8 cellular contexts compared by ENCODE assay signal in genomic region chr1:225811622-225812487, GRCh38. TPM values are rescaled to one million over a fixed set of nuclear protein-coding genes. Genes with fewer than 3 reads are reported as not detected.
A peak's percentile ranks its signal among the peaks of the same experiment; 100 is the strongest.
DNase-seq lines count a peak whose midpoint lies in the region; ATAC-seq lines count a peak whose summit lies in the region.

No MANE protein-coding gene starts in this region.

- peaks cover 60% of the 10 kb centered on the region for H3K4me1 Mint-ChIP-seq in dendritic cell treated with granulocyte-macrophage colony-stimulating factor and Interleukin-4, amounts not matched to agents 40 ng/mL and 50 ng/mL, for 4 days (ENCODE audit: low read depth)
- H3K4me1 Mint-ChIP-seq in CD8-positive, alpha-beta memory T cell, result peaks cover 7 to 14% (median 14%) of the 10 kb centered on the region in 3 donors

- H3K27ac ChIP-seq in HUES6 (ENCODE audit: low read depth, low read length), result peak overlapping the region; percentile 60; the same call in 1 of the 2 replicates
- H3K27ac ChIP-seq in muscle layer of colon (ENCODE audit: low read depth, low read length), result peak overlapping the region; percentile 48
- no peak overlapping the region for H3K27ac ChIP-seq in CD8-positive, alpha-beta memory T cell (ENCODE audit: low read depth, low read length)

- no peaks in the 10 kb centered on the region for H3K27me3 ChIP-seq in HUES6 (ENCODE audit: control insufficient read depth, insufficient read depth, low read length)
- no peaks in the 10 kb centered on the region for H3K27me3 ChIP-seq in muscle layer of colon (ENCODE audit: control insufficient read depth in 1 of 2, insufficient read depth in 2 of 2, low read length in 2 of 2)
- no peaks in the 10 kb centered on the region for H3K27me3 ChIP-seq in CD8-positive, alpha-beta memory T cell (ENCODE audit: insufficient read depth, low read length, poor library complexity, severe bottlenecking)

- peaks cover 7% of the 10 kb centered on the region; the same call in 1 of the 2 replicates for H3K36me3 ChIP-seq in HUES6 (ENCODE audit: control insufficient read depth, insufficient read depth, low read length)
- H3K36me3 ChIP-seq in muscle layer of colon (ENCODE audit: insufficient read depth, low read length), result no peaks in the 10 kb centered on the region
- H3K36me3 ChIP-seq in CD8-positive, alpha-beta memory T cell (ENCODE audit: insufficient read depth, low read length), result no peaks in the 10 kb centered on the region

- no peak for ATAC-seq in GM18519 (IDR thresholded peaks at IDR 0.05; ENCODE audit: low FRiP score, unreplicated experiment)
- no peak for ATAC-seq in stimulated activated naive CD8-positive, alpha-beta T cell treated with anti-CD3 and anti-CD28 coated beads, Interleukin-15, Interleukin-2, amounts not matched to agents 100 U/mL and 50 U/mL, for 24 hours

- peak; percentile 21 for DNase-seq in AG08395 (ENCODE audit: low spot score)
- no peak for DNase-seq in stimulated activated naive CD8-positive, alpha-beta T cell treated with anti-CD3 and anti-CD28 coated beads, Interleukin-15, Interleukin-2, amounts not matched to agents 100 U/mL and 50 U/mL, for 24 hours
- no peak for DNase-seq in CD8-positive, alpha-beta memory T cell
- DNase-seq in central memory CD4-positive, alpha-beta T cell, result no peak

- H3K9me3 ChIP-seq in HUES6 (ENCODE audit: control insufficient read depth, insufficient read depth, low read depth, low read length) (no peaks in the 10 kb centered on the region), muscle layer of colon (ENCODE audit: low read length) (no peaks in the 10 kb centered on the region)
- H3K9me3 ChIP-seq in CD8-positive, alpha-beta memory T cell (ENCODE audit: low read length), result no peaks in the 10 kb centered on the region

- POLR2A ChIA-PET in CD8-positive, alpha-beta memory T cell (lab: Charles Lee), result interaction anchor here (1.0 kb wide), 1 partner anchor 14 kb away, joined by 3 read pairs; no protein-coding TSS in a partner anchor

- H3K4me3 ChIP-seq in HUES6 (ENCODE audit: low read depth, low read length) (peak overlapping the region; percentile 75), muscle layer of colon (ENCODE audit: low read depth in 1 of 2, low read length in 2 of 2) (peak overlapping the region; percentile 37 to 66)
- H3K4me3 ChIP-seq in CD8-positive, alpha-beta memory T cell (ENCODE audit: low read length), result no peak overlapping the region

- H3K36me3 Mint-ChIP-seq in dendritic cell treated with granulocyte-macrophage colony-stimulating factor and Interleukin-4, amounts not matched to agents 40 ng/mL and 50 ng/mL, for 4 days (ENCODE audit: low read depth), result peaks cover 17% of the 10 kb centered on the region
- H3K36me3 Mint-ChIP-seq in CD8-positive, alpha-beta memory T cell, result no peaks in the 10 kb centered on the region

- peak overlapping the region; percentile 82 for H3K27ac Mint-ChIP-seq in dendritic cell treated with granulocyte-macrophage colony-stimulating factor and Interleukin-4, amounts not matched to agents 40 ng/mL and 50 ng/mL, for 4 days
- H3K27ac Mint-ChIP-seq in CD8-positive, alpha-beta memory T cell, result peak overlapping the region in 1 of 8 donors; percentile 17

- peaks cover 15% of the 10 kb centered on the region for H3K27me3 Mint-ChIP-seq in dendritic cell treated with granulocyte-macrophage colony-stimulating factor and Interleukin-4, amounts not matched to agents 40 ng/mL and 50 ng/mL, for 4 days
- H3K27me3 Mint-ChIP-seq in CD8-positive, alpha-beta memory T cell, result peaks cover 2 to 3% of the 10 kb centered on the region in 2 donors

- CTCF ChIA-PET in CD8-positive, alpha-beta memory T cell (lab: Charles Lee), result interaction anchor here (1.1 to 1.5 kb wide), 2 partner anchors 14 to 34 kb away, joined by 3 to 5 read pairs; partner anchors contain the start of gene SRP9

- H3K4me3 Mint-ChIP-seq in dendritic cell treated with granulocyte-macrophage colony-stimulating factor and Interleukin-4, amounts not matched to agents 40 ng/mL and 50 ng/mL, for 4 days, result peak overlapping the region; percentile 90
- H3K4me3 Mint-ChIP-seq in CD8-positive, alpha-beta memory T cell, result peak overlapping the region in 3 of 7 donors; percentile 26 to 82 (median 65)

- H3K4me1 ChIP-seq in HUES6 (ENCODE audit: control insufficient read depth, insufficient read depth, low read length), result peaks cover 40% of the 10 kb centered on the region
- peaks cover 57% of the 10 kb centered on the region for H3K4me1 ChIP-seq in muscle layer of colon (ENCODE audit: insufficient read depth, low read length)
- no peaks in the 10 kb centered on the region for H3K4me1 ChIP-seq in CD8-positive, alpha-beta memory T cell (ENCODE audit: insufficient read depth, low read length)

- no peaks in the 10 kb centered on the region for H3K9me3 Mint-ChIP-seq in dendritic cell treated with granulocyte-macrophage colony-stimulating factor and Interleukin-4, amounts not matched to agents 40 ng/mL and 50 ng/mL, for 4 days
- no peaks in the 10 kb centered on the region for H3K9me3 Mint-ChIP-seq in CD8-positive, alpha-beta memory T cell

- intact Hi-C loops in dendritic cell treated with granulocyte-macrophage colony-stimulating factor and Interleukin-4, amounts not matched to agents 40 ng/mL and 50 ng/mL, for 4 days (cut with micrococcal nuclease), result loop anchor here (5.0 kb wide), 1 partner anchor 35 kb away; the partner anchor contains the start of gene SRP9

- peak overlapping the region; percentile 82 for H3K9ac ChIP-seq in HUES6 (ENCODE audit: low read length)
- H3K9ac ChIP-seq in muscle layer of colon (ENCODE audit: low read length), result peak overlapping the region; percentile 41

RNA-seq across cellular contexts. Expression of gene EPHX1, which starts 1.9 kb away (rescaled TPM):
- 1 to 10 TPM; 2.2 to 3.0 TPM for total RNA-seq in CD8-positive, alpha-beta memory T cell
- 1.8 TPM for polyA plus RNA-seq in CD8-positive, alpha-beta memory T cell

RNA-seq across cellular contexts. Expression of gene SRP9, which starts 34.2 kb away (rescaled TPM):
- total RNA-seq in CD8-positive, alpha-beta memory T cell, result 100 to 1,000 TPM; 339 TPM
- polyA plus RNA-seq in CD8-positive, alpha-beta memory T cell, result 293 TPM
